ENCODE assay signal across 22 cellular contexts in genomic region chr17:13746379-13746778, GRCh38.
"Had no signal": no experiment of that assay in that cellular context is flagged by ENCODE, and none has a peak within 500 bp of the region (broad histone marks: within the 10 kb centered on the region; RNA-seq: fewer than 3 reads in every experiment).

No MANE protein-coding gene starts in this region.

- ATAC-seq: activated T-helper 17 cell treated with anti-CD3 and anti-CD28 coated beads, Interleukin-2, amount 50 U/mL, for 72 hours; natural killer cell treated with Interleukin-12 subunit alpha and Interleukin-12 subunit beta and Interleukin-15 and Interleukin-18, amount 100 ng/mL, for 72 hours; pancreas; right lobe of liver; stimulated activated naive B cell treated with anti-CD40 and anti-IgM and Interleukin-4, amounts not matched to agents 10 μg/mL and 1 μg/mL and 100 μg/mL, for 72 hours; WTC11 had no signal

- H3K9me3 ChIP-seq: adrenal gland, ascending aorta, pancreas, right lobe of liver, testis, vagina had no signal

- DNase-seq: activated CD4-positive, alpha-beta T cell treated with anti-CD3 and anti-CD28 coated beads, Interleukin-2, amount 50 U/mL, for 4 hours; activated CD8-positive, alpha-beta memory T cell treated with anti-CD3 and anti-CD28 coated beads for 24 hours; activated CD8-positive, alpha-beta memory T cell treated with anti-CD3 and anti-CD28 coated beads, Interleukin-2, amount 50 U/mL, for 4 hours; activated T-cell treated with anti-CD3 and anti-CD28 coated beads, Interleukin-2, amount 50 U/mL, for 24 hours; adrenal gland; brain microvascular endothelial cell; effector memory CD4-positive, alpha-beta T cell; midbrain; pancreas; right lobe of liver; stimulated activated CD4-positive, alpha-beta T cell treated with anti-CD3 and anti-CD28 coated beads, Interleukin-15, amount 100 ng/mL, for 24 hours; stimulated activated CD8-positive, alpha-beta memory T cell treated with anti-CD3 and anti-CD28 coated beads, Interleukin-4, amount 100 ng/mL, for 48 hours; stimulated activated naive B cell treated with anti-CD40 and anti-IgM and Interleukin-4, amounts not matched to agents 10 μg/mL and 1 μg/mL and 100 μg/mL, for 72 hours; T1000; testis had no signal

- H3K4me1 ChIP-seq: adrenal gland, ascending aorta, pancreas, right lobe of liver, testis, vagina had no signal

- H3K27me3 ChIP-seq: adrenal gland, ascending aorta, brain microvascular endothelial cell, right lobe of liver, testis, vagina had no signal

- H3K4me3 ChIP-seq: adrenal gland, ascending aorta, lung, pancreas, right lobe of liver, skin epidermis, testis, vagina had no signal

- H3K27ac ChIP-seq: adrenal gland, ascending aorta, brain microvascular endothelial cell, pancreas, right lobe of liver, skin epidermis, testis, vagina had no signal

- H3K36me3 ChIP-seq: adrenal gland, ascending aorta, brain microvascular endothelial cell, pancreas, right lobe of liver, vagina had no signal
